ENCODE assay signal across 10 cellular contexts in genomic region chr10:102669206-102670064, GRCh38. TPM values are rescaled to one million over a fixed set of nuclear protein-coding genes. Genes with fewer than 3 reads are reported as not detected.
DNase-seq lines count a peak whose midpoint lies in the region; ATAC-seq, FAIRE-seq and TF ChIP-seq lines count a peak whose summit lies in the region.
"Had no signal": no experiment of that assay in that cellular context is flagged by ENCODE, and none has a peak within 500 bp of the region (broad histone marks: within the 10 kb centered on the region; RNA-seq: fewer than 3 reads in every experiment).

No MANE protein-coding gene starts in this region.

- no peak for DNase-seq in activated CD8-positive, alpha-beta memory T cell treated with anti-CD3 and anti-CD28 coated beads, Interleukin-2, amount 10 ng/mL, durations not matched to agents 7 days and 5 days
- no peak for DNase-seq in activated CD8-positive, alpha-beta memory T cell treated with anti-CD3 and anti-CD28 coated beads for 24 hours
- DNase-seq in activated CD8-positive, alpha-beta T cell treated with anti-CD3 and anti-CD28 coated beads, Interleukin-2, amount 10 ng/mL, durations not matched to agents 7 days and 5 days, result no peak
- DNase-seq in kidney, result peak; percentile 81
- DNase-seq in mesothelial cell of epicardium (ENCODE audit: low spot score in 2 of 2, unreplicated experiment in 2 of 2), result no peak

- no peaks in the 10 kb centered on the region for H3K36me3 Mint-ChIP-seq in activated CD8-positive, alpha-beta memory T cell treated with anti-CD3 and anti-CD28 coated beads, Interleukin-2, amount 10 ng/mL, durations not matched to agents 7 days and 5 days
- no peaks in the 10 kb centered on the region for H3K36me3 Mint-ChIP-seq in activated CD8-positive, alpha-beta T cell treated with anti-CD3 and anti-CD28 coated beads, Interleukin-2, amount 10 ng/mL, durations not matched to agents 7 days and 5 days (ENCODE audit: low read depth)
- no peaks in the 10 kb centered on the region for H3K36me3 Mint-ChIP-seq in mesothelial cell of epicardium
- H3K36me3 Mint-ChIP-seq: CD4-positive, CD25-positive, alpha-beta regulatory T cell had no signal

- no peaks in the 10 kb centered on the region for H3K9me3 ChIP-seq in kidney (ENCODE audit: control insufficient read depth in 1 of 2, low read length in 2 of 2)

- no peak for ATAC-seq in activated CD8-positive, alpha-beta memory T cell treated with anti-CD3 and anti-CD28 coated beads, Interleukin-2, amount 10 ng/mL, durations not matched to agents 7 days and 5 days
- no peak for ATAC-seq in activated CD8-positive, alpha-beta T cell treated with anti-CD3 and anti-CD28 coated beads, Interleukin-2, amount 10 ng/mL, durations not matched to agents 7 days and 5 days
- ATAC-seq in GM18520 (IDR thresholded peaks at IDR 0.05; ENCODE audit: unreplicated experiment) (no peak), GM21381 (IDR thresholded peaks at IDR 0.05; ENCODE audit: unreplicated experiment) (no peak)

- H3K27ac ChIP-seq in kidney (ENCODE audit: low read depth in 2 of 2, low read length in 2 of 2) (no peak overlapping the region), urinary bladder (ENCODE audit: low read depth) (peak overlapping the region; percentile 53)

- peaks cover 13% of the 10 kb centered on the region for H3K4me1 Mint-ChIP-seq in activated CD8-positive, alpha-beta memory T cell treated with anti-CD3 and anti-CD28 coated beads, Interleukin-2, amount 10 ng/mL, durations not matched to agents 7 days and 5 days
- peaks cover 40% of the 10 kb centered on the region for H3K4me1 Mint-ChIP-seq in activated CD8-positive, alpha-beta T cell treated with anti-CD3 and anti-CD28 coated beads, Interleukin-2, amount 10 ng/mL, durations not matched to agents 7 days and 5 days (ENCODE audit: low read depth)
- H3K4me1 Mint-ChIP-seq in mesothelial cell of epicardium, result peaks cover 27% of the 10 kb centered on the region

- WGBS in urinary bladder, result 69% methylated on average over 7 of the region's 7 CpGs

- H3K4me3 ChIP-seq in kidney (ENCODE audit: low read length in 2 of 2) (no peak overlapping the region), urinary bladder (ENCODE audit: low read depth, low read length) (no peak overlapping the region)

- no peak for FAIRE-seq in kidney (lab: Jason Lieb, UNC)
- FAIRE-seq: islet of Langerhans had no signal

- peak overlapping the region; percentile 43 for H3K27ac Mint-ChIP-seq in activated CD8-positive, alpha-beta memory T cell treated with anti-CD3 and anti-CD28 coated beads, Interleukin-2, amount 10 ng/mL, durations not matched to agents 7 days and 5 days
- peak overlapping the region; percentile 55 for H3K27ac Mint-ChIP-seq in activated CD8-positive, alpha-beta T cell treated with anti-CD3 and anti-CD28 coated beads, Interleukin-2, amount 10 ng/mL, durations not matched to agents 7 days and 5 days
- H3K27ac Mint-ChIP-seq in mesothelial cell of epicardium, result no peak overlapping the region
- H3K27ac Mint-ChIP-seq: CD4-positive, CD25-positive, alpha-beta regulatory T cell had no signal

- H3K27me3 Mint-ChIP-seq in activated CD8-positive, alpha-beta memory T cell treated with anti-CD3 and anti-CD28 coated beads, Interleukin-2, amount 10 ng/mL, durations not matched to agents 7 days and 5 days, result no peaks in the 10 kb centered on the region
- H3K27me3 Mint-ChIP-seq in activated CD8-positive, alpha-beta T cell treated with anti-CD3 and anti-CD28 coated beads, Interleukin-2, amount 10 ng/mL, durations not matched to agents 7 days and 5 days (ENCODE audit: low read depth), result no peaks in the 10 kb centered on the region
- H3K27me3 Mint-ChIP-seq in mesothelial cell of epicardium (ENCODE audit: low read depth), result no peaks in the 10 kb centered on the region

- no peaks in the 10 kb centered on the region for H3K9me3 Mint-ChIP-seq in activated CD8-positive, alpha-beta memory T cell treated with anti-CD3 and anti-CD28 coated beads, Interleukin-2, amount 10 ng/mL, durations not matched to agents 7 days and 5 days (ENCODE audit: low read depth)
- H3K9me3 Mint-ChIP-seq in activated CD8-positive, alpha-beta T cell treated with anti-CD3 and anti-CD28 coated beads, Interleukin-2, amount 10 ng/mL, durations not matched to agents 7 days and 5 days (ENCODE audit: insufficient read depth), result no peaks in the 10 kb centered on the region
- H3K9me3 Mint-ChIP-seq in mesothelial cell of epicardium, result no peaks in the 10 kb centered on the region
- H3K9me3 Mint-ChIP-seq: CD4-positive, CD25-positive, alpha-beta regulatory T cell had no signal

- no peaks in the 10 kb centered on the region for H3K36me3 ChIP-seq in kidney (ENCODE audit: control insufficient read depth in 1 of 2, insufficient read depth in 2 of 2, low read length in 2 of 2)
- H3K36me3 ChIP-seq in urinary bladder (ENCODE audit: insufficient read depth), result no peaks in the 10 kb centered on the region

- no peak overlapping the region for H3K4me3 Mint-ChIP-seq in activated CD8-positive, alpha-beta memory T cell treated with anti-CD3 and anti-CD28 coated beads, Interleukin-2, amount 10 ng/mL, durations not matched to agents 7 days and 5 days
- H3K4me3 Mint-ChIP-seq in activated CD8-positive, alpha-beta T cell treated with anti-CD3 and anti-CD28 coated beads, Interleukin-2, amount 10 ng/mL, durations not matched to agents 7 days and 5 days, result no peak overlapping the region
- no peak overlapping the region for H3K4me3 Mint-ChIP-seq in mesothelial cell of epicardium
- H3K4me3 Mint-ChIP-seq: CD4-positive, CD25-positive, alpha-beta regulatory T cell had no signal

- CTCF ChIA-PET in activated CD8-positive, alpha-beta memory T cell treated with anti-CD3 and anti-CD28 coated beads, Interleukin-2, amount 10 ng/mL, durations not matched to agents 7 days and 5 days (lab: Charles Lee), result interaction anchor here (0.7 to 4.4 kb wide), 16 partner anchors 8 to 232 kb away, joined by 3 to 26 read pairs (median 4); partner anchors contain the start of genes ARL3, SFXN2 and TRIM8
- CTCF ChIA-PET in activated CD8-positive, alpha-beta T cell treated with anti-CD3 and anti-CD28 coated beads, Interleukin-2, amount 10 ng/mL, durations not matched to agents 7 days and 5 days (lab: Charles Lee), result interaction anchor here (0.6 to 4.1 kb wide), 30 partner anchors 10 to 220 kb away, joined by 3 to 61 read pairs (median 6); partner anchors contain the start of genes ACTR1A, ARL3, SFXN2 and TRIM8

- TF ChIP-seq CTCF in kidney (IDR thresholded peaks at IDR 0.05; ENCODE audit: borderline replicate concordance, extremely low read depth, insufficient read depth) (no peak), mesothelial cell of epicardium (IDR thresholded peaks at IDR 0.05; ENCODE audit: unreplicated experiment) (no peak)

- H3K4me1 ChIP-seq in kidney (ENCODE audit: control insufficient read depth in 1 of 2, insufficient read depth in 1 of 2, low read depth in 1 of 2, low read length in 2 of 2), result peaks cover 7 to 25% of the 10 kb centered on the region in 2 donors
- no peaks in the 10 kb centered on the region for H3K4me1 ChIP-seq in urinary bladder (ENCODE audit: insufficient read depth)

- POLR2A ChIA-PET in activated CD8-positive, alpha-beta T cell treated with anti-CD3 and anti-CD28 coated beads, Interleukin-2, amount 10 ng/mL, durations not matched to agents 7 days and 5 days (lab: Charles Lee), result interaction anchor here (0.7 to 3.2 kb wide), 5 partner anchors 9 to 44 kb away, joined by 3 to 35 read pairs (median 8); partner anchors contain the start of genes ARL3, SFXN2 and TRIM8

- intact Hi-C loops in kidney (cut with DNase I), result no loop called here

- H3K9ac ChIP-seq in kidney (ENCODE audit: low read length in 2 of 2), result no peak overlapping the region

RNA-seq across cellular contexts. Expression of gene TRIM8, which starts 25.2 kb away (rescaled TPM):
- total RNA-seq in activated CD8-positive, alpha-beta memory T cell treated with anti-CD3 and anti-CD28 coated beads, Interleukin-2, amount 10 ng/mL, durations not matched to agents 7 days and 5 days, result 10 to 100 TPM; 58.7 to 86.9 TPM
- total RNA-seq in activated CD8-positive, alpha-beta T cell treated with anti-CD3 and anti-CD28 coated beads, Interleukin-2, amount 10 ng/mL, durations not matched to agents 7 days and 5 days, result 10 to 100 TPM; 45.0 to 47.1 TPM
- total RNA-seq in kidney (198 TPM), urinary bladder (35.5 TPM), mesothelial cell of epicardium (74.3 to 85.3 TPM (median 79.2 TPM) in 3 replicates)
- polyA plus RNA-seq in kidney (ENCODE audit: insufficient read depth, low read depth, low replicate concordance) (160 TPM), urinary bladder (116 TPM)

RNA-seq across cellular contexts. Expression of gene ARL3, which starts 44.8 kb away (rescaled TPM):
- 1 to 10 TPM; 7.2 to 9.7 TPM for total RNA-seq in activated CD8-positive, alpha-beta memory T cell treated with anti-CD3 and anti-CD28 coated beads, Interleukin-2, amount 10 ng/mL, durations not matched to agents 7 days and 5 days
- 1 to 10 TPM; 4.7 to 5.2 TPM for total RNA-seq in activated CD8-positive, alpha-beta T cell treated with anti-CD3 and anti-CD28 coated beads, Interleukin-2, amount 10 ng/mL, durations not matched to agents 7 days and 5 days
- total RNA-seq in kidney (16.3 TPM), urinary bladder (8.5 TPM), mesothelial cell of epicardium (13.0 to 13.9 TPM (median 13.7 TPM) in 3 replicates)
- polyA plus RNA-seq in kidney (ENCODE audit: insufficient read depth, low read depth, low replicate concordance) (28.8 TPM), urinary bladder (17.4 TPM)

RNA-seq across cellular contexts. Expression of gene SFXN2, which starts 45.0 kb away (rescaled TPM):
- 10 to 100 TPM; 22.1 to 30.1 TPM for total RNA-seq in activated CD8-positive, alpha-beta memory T cell treated with anti-CD3 and anti-CD28 coated beads, Interleukin-2, amount 10 ng/mL, durations not matched to agents 7 days and 5 days
- total RNA-seq in activated CD8-positive, alpha-beta T cell treated with anti-CD3 and anti-CD28 coated beads, Interleukin-2, amount 10 ng/mL, durations not matched to agents 7 days and 5 days, result 10 to 100 TPM; 22.2 TPM
- total RNA-seq in kidney (17.3 TPM), urinary bladder (11.7 TPM), mesothelial cell of epicardium (33.3 to 36.8 TPM (median 34.9 TPM) in 3 replicates)
- polyA plus RNA-seq in kidney (ENCODE audit: insufficient read depth, low read depth, low replicate concordance) (72.1 TPM), urinary bladder (4.3 TPM)
